Comparison of ENCODE assay signal across 16 cellular contexts in the genomic region with DNA sequence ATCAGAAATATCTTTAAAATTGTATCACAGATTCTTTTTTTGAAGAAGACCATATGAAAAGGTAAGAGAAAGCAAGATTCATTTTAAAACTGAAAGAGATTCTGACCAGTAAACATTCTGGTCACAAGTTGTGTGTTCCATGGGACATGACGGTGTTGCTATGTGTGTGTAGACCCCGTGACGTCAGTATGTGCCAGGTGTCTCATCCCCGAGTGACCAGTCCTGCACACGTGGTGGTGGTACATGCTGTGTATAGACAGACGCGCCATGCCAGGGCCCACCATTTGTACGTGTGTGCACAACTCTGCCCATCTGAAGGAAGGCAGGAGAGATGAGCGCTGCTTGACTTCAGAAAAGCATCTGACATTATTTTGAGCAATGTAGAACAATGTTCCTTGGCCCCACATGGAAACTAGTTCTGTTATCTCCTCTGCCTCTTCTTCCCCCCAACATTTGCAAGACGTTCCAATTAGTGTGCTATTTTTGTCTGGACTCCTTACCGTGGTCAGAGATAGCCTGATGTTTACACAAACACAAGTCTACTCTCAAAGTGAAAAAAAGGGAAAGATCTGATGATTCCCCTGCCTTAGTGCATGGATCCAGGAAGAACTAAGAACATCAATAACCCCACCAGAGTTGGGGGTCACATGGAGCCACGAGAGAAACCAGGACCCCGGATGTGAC. TPM values are rescaled to one million over a fixed set of nuclear protein-coding genes. Genes with fewer than 3 reads are reported as not detected.
DNase-seq lines count a peak whose midpoint lies in the region; ATAC-seq and TF ChIP-seq lines count a peak whose summit lies in the region.
"Had no signal": no experiment of that assay in that cellular context is flagged by ENCODE, and none has a peak within 500 bp of the region (broad histone marks: within the 10 kb centered on the region; RNA-seq: fewer than 3 reads in every experiment).

No MANE protein-coding gene starts in this region.

- H3K4me1 ChIP-seq in CD4-positive, CD25-positive, alpha-beta regulatory T cell (ENCODE audit: control insufficient read depth, insufficient read depth, low read length, poor library complexity, severe bottlenecking) = peaks cover 52% of the 10 kb centered on the region
- H3K4me1 ChIP-seq in sigmoid colon = peaks cover 0 to 38% (median 21%) of the 10 kb centered on the region in 4 donors

- TF ChIP-seq CTCF in GM13977 (IDR thresholded peaks at IDR 0.05; ENCODE audit: extremely low read depth, insufficient read depth, missing control alignments) (no peak), activated B cell treated with CpG ODN at 0.5 μM for 24 hours (IDR thresholded peaks at IDR 0.05) (no peak), sigmoid colon (IDR thresholded peaks at IDR 0.05) (no peak)

- WGBS in sigmoid colon, 2 donors = 84 to 86% methylated on average over 13 of the region's 13 CpGs

- no peak for TF ChIP-seq EP300 in sigmoid colon (IDR thresholded peaks at IDR 0.05)

- H3K36me3 ChIP-seq in CD4-positive, CD25-positive, alpha-beta regulatory T cell (ENCODE audit: control insufficient read depth, insufficient read depth, low read length) = peaks cover 54% of the 10 kb centered on the region
- H3K36me3 ChIP-seq in sigmoid colon = peaks cover 0 to 35% (median 20%) of the 10 kb centered on the region in 4 donors

- peaks cover 37 to 91% (median 71%) of the 10 kb centered on the region in 4 donors for H3K4me1 Mint-ChIP-seq in CD4-positive, CD25-positive, alpha-beta regulatory T cell
- H3K4me1 Mint-ChIP-seq in activated B cell treated with CpG ODN at 0.5 μM for 24 hours (peaks cover 70% of the 10 kb centered on the region), naive B cell (peaks cover 43 to 77% (median 71%) of the 10 kb centered on the region in 3 donors)
- H3K4me1 Mint-ChIP-seq: nephron progenitor cell had no signal

- intact Hi-C loops in activated B cell treated with CpG ODN at 0.5 μM for 24 hours (cut with micrococcal nuclease) (loop anchor here (5.0 kb wide), 1 partner anchor 36 kb away; no protein-coding TSS in a partner anchor), sigmoid colon (cut with DNase I) (no loop called here)

- no peak for TF ChIP-seq POLR2A in sigmoid colon (IDR thresholded peaks at IDR 0.05)

- peaks cover 65% of the 10 kb centered on the region for H3K36me3 Mint-ChIP-seq in CD4-positive, CD25-positive, alpha-beta regulatory T cell
- H3K36me3 Mint-ChIP-seq in activated B cell treated with CpG ODN at 0.5 μM for 24 hours (ENCODE audit: low read depth) (peaks cover 92% of the 10 kb centered on the region), naive B cell (peaks cover 34 to 46% of the 10 kb centered on the region in 2 donors)

- no peak for ATAC-seq in CD4-positive, CD25-positive, alpha-beta regulatory T cell (ENCODE audit: low read depth in 2 of 2)
- ATAC-seq in activated B cell treated with CpG ODN at 0.5 μM for 24 hours (ENCODE audit: low read depth) (no peak), naive B cell (ENCODE audit: low read depth in 2 of 2) (no peak)
- ATAC-seq: activated CD4-positive, CD25-positive, alpha-beta regulatory T cell treated with anti-CD3 and anti-CD28 coated beads, Interleukin-2, amount 50 U/mL, for 24 hours; upper lobe of right lung had no signal

- no peaks in the 10 kb centered on the region for H3K27me3 ChIP-seq in CD4-positive, CD25-positive, alpha-beta regulatory T cell (ENCODE audit: control insufficient read depth, insufficient read depth, low read length)
- H3K27me3 ChIP-seq in sigmoid colon = no peaks in the 10 kb centered on the region
- H3K27me3 ChIP-seq: upper lobe of right lung had no signal

- H3K27me3 Mint-ChIP-seq in CD4-positive, CD25-positive, alpha-beta regulatory T cell = no peaks in the 10 kb centered on the region
- H3K27me3 Mint-ChIP-seq in activated B cell treated with CpG ODN at 0.5 μM for 24 hours (no peaks in the 10 kb centered on the region), naive B cell (no peaks in the 10 kb centered on the region)
- H3K27me3 Mint-ChIP-seq: progenitor cell of endocrine pancreas had no signal

- H3K4me3 Mint-ChIP-seq in CD4-positive, CD25-positive, alpha-beta regulatory T cell = peak overlapping the region in 2 of 4 donors; percentile 22 to 35
- H3K4me3 Mint-ChIP-seq in activated B cell treated with CpG ODN at 0.5 μM for 24 hours (no peak overlapping the region), naive B cell (peak overlapping the region in 1 of 8 donors; percentile 23)
- H3K4me3 Mint-ChIP-seq: nephron progenitor cell had no signal

- H3K27ac Mint-ChIP-seq in CD4-positive, CD25-positive, alpha-beta regulatory T cell = peak overlapping the region; percentile 17 to 55 (median 53)
- H3K27ac Mint-ChIP-seq in activated B cell treated with CpG ODN at 0.5 μM for 24 hours (peak overlapping the region; percentile 62), naive B cell (peak overlapping the region; percentile 4 to 83 (median 41))
- H3K27ac Mint-ChIP-seq: nephron progenitor cell, progenitor cell of endocrine pancreas had no signal

- no peaks in the 10 kb centered on the region for H3K9me3 ChIP-seq in CD4-positive, CD25-positive, alpha-beta regulatory T cell (ENCODE audit: control insufficient read depth in 2 of 2, low read length in 2 of 2)
- no peaks in the 10 kb centered on the region for H3K9me3 ChIP-seq in sigmoid colon
- H3K9me3 ChIP-seq: upper lobe of right lung had no signal

- in situ Hi-C loops in GM13977 (cut with MboI; ENCODE audit: low pct_unique_long_range_greater_than_20kb, low sequenced_read_pairs, unreplicated experiment) = no loop called here

- H3K9me3 Mint-ChIP-seq in CD4-positive, CD25-positive, alpha-beta regulatory T cell = peaks cover 0 to 4% (median 0%) of the 10 kb centered on the region in 7 donors
- no peaks in the 10 kb centered on the region for H3K9me3 Mint-ChIP-seq in activated B cell treated with CpG ODN at 0.5 μM for 24 hours
- peaks cover 0 to 6% (median 2%) of the 10 kb centered on the region in 7 donors for H3K9me3 Mint-ChIP-seq in naive B cell

- POLR2A ChIA-PET in activated B cell treated with CpG ODN at 0.5 μM for 24 hours (lab: Charles Lee) = no interaction called here

- peak overlapping the region; percentile 34 for H3K27ac ChIP-seq in CD4-positive, CD25-positive, alpha-beta regulatory T cell (ENCODE audit: insufficient read depth, low read length, poor library complexity, severe bottlenecking)
- peak overlapping the region in 1 of 4 donors; percentile 26 for H3K27ac ChIP-seq in sigmoid colon
- H3K27ac ChIP-seq: upper lobe of right lung had no signal

- CTCF ChIA-PET in activated B cell treated with CpG ODN at 0.5 μM for 24 hours (lab: Charles Lee) = no interaction called here

- no peak for DNase-seq in CD4-positive, CD25-positive, alpha-beta regulatory T cell
- peak; percentile 47 for DNase-seq in GM13977 (ENCODE audit: low spot score)
- no peak for DNase-seq in activated B cell treated with CpG ODN at 0.5 μM for 24 hours
- no peak for DNase-seq in naive B cell
- DNase-seq in NCI-H1694 (lab: John Stamatoyannopoulos, UW) = no peak
- no peak for DNase-seq in amniotic stem cell (lab: John Stamatoyannopoulos, UW)
- DNase-seq in sigmoid colon = no peak
- DNase-seq in stimulated activated naive CD4-positive, alpha-beta T cell (lab: John Stamatoyannopoulos, UW) = no peak
- DNase-seq: NCI-H1417 treated with DMSO at 0.1 percent for 48 hours, NCI-H774, nephron progenitor cell, SIG-M5, T1000, upper lobe of right lung had no signal

- no peak overlapping the region for H3K4me3 ChIP-seq in CD4-positive, CD25-positive, alpha-beta regulatory T cell (ENCODE audit: low read depth, low read length)
- H3K4me3 ChIP-seq in sigmoid colon = no peak overlapping the region
- H3K4me3 ChIP-seq: upper lobe of right lung had no signal

RNA-seq across cellular contexts. Expression of gene IRF2, which starts 51.2 kb away (rescaled TPM):
- 63.4 TPM for total RNA-seq in CD4-positive, CD25-positive, alpha-beta regulatory T cell
- 100 to 1,000 TPM in 2 of 4 donors, 10 to 100 TPM in 2; 96.8 to 112 (median 102) TPM for polyA plus RNA-seq in CD4-positive, CD25-positive, alpha-beta regulatory T cell
- total RNA-seq in activated B cell treated with CpG ODN at 0.5 μM for 24 hours = 65.5 and 66.2 TPM in 2 replicates
- 100 to 1,000 TPM; 119 to 174 (median 151) TPM for polyA plus RNA-seq in naive B cell (ENCODE audit: low read depth in 6 of 6)
- total RNA-seq in sigmoid colon = 10 to 100 TPM; 29.3 to 39.7 (median 31.3) TPM
- polyA plus RNA-seq in sigmoid colon = 10 to 100 TPM; 27.6 to 41.8 (median 35.4) TPM
